17 cellular contexts compared by ENCODE assay signal in the genomic region with DNA sequence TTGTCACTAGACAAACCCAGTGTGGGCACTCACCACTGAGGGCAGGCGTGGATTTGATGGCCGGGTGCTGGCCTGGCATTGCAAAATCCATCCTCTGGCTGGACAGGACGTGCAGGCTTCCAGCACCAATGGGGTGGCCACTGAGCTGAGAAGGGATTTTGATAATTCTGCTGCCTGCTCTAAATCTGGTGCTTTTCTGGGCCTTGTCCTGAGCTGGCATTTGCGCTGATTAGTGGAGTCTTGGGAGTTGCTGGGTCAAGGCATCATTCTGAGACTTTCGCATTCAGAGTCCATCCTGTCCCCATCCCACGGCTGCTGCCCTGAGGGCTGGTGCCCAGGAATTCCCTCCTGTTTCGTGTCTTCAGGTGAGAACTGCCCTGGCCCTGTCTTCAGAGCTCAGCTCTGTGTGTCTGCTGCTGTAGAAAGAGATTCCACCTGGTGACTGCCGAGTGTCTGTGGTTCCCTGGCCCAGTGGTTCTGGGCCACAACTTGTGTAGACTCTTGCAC.
"Had no signal": no experiment of that assay in that cellular context is flagged by ENCODE, and none has a peak within 500 bp of the region (broad histone marks: within the 10 kb centered on the region; RNA-seq: fewer than 3 reads in every experiment).

No MANE protein-coding gene starts in this region.

- H3K4me3 ChIP-seq: colonic mucosa, lung had no signal

- H3K36me3 Mint-ChIP-seq: activated naive CD8-positive, alpha-beta T cell; T-cell had no signal

- H3K36me3 ChIP-seq: colonic mucosa had no signal

- H3K27ac ChIP-seq: colonic mucosa had no signal

- H3K4me1 Mint-ChIP-seq: T-cell had no signal

- H3K27ac Mint-ChIP-seq: activated naive CD8-positive, alpha-beta T cell; T-cell had no signal

- H3K27me3 ChIP-seq: colonic mucosa had no signal

- DNase-seq: activated CD4-positive, alpha-beta T cell treated with anti-CD3 and anti-CD28 coated beads for 1 hour; activated CD4-positive, alpha-beta T cell treated with anti-CD3 and anti-CD28 coated beads, Interleukin-2, amount 50 U/mL, for 48 hours; central memory CD4-positive, alpha-beta T cell; colonic mucosa; erythroblast; foreskin melanocyte; glutamatergic neuron; hippocampal formation; midbrain; stimulated activated CD4-positive, alpha-beta T cell treated with anti-CD3 and anti-CD28 coated beads, Interleukin-2, amount 100 ng/mL, for 24 hours; stimulated activated naive CD8-positive, alpha-beta T cell treated with anti-CD3 and anti-CD28 coated beads, Interleukin-15, Interleukin-2, amounts not matched to agents 100 U/mL and 50 U/mL, for 24 hours; T-cell; trophoblast cell had no signal

- H3K27me3 Mint-ChIP-seq: activated naive CD8-positive, alpha-beta T cell had no signal

- H3K4me3 Mint-ChIP-seq: activated naive CD8-positive, alpha-beta T cell; T-cell had no signal

- ATAC-seq: left colon; SK-N-SH treated with all-trans-retinoic acid at 6 μM for 48 hours; stimulated activated naive CD8-positive, alpha-beta T cell treated with anti-CD3 and anti-CD28 coated beads, Interleukin-15, Interleukin-2, amounts not matched to agents 100 U/mL and 50 U/mL, for 24 hours; T-cell had no signal

- H3K9me3 ChIP-seq: colonic mucosa had no signal

- H3K4me1 ChIP-seq: colonic mucosa had no signal
